Comparison of ENCODE assay signal across 1 cellular context in genomic region chr5:77775773-77776605, GRCh38.
TF ChIP-seq lines count a peak whose summit lies in the region.

Gene TBCA, minus strand, starts transcription at chr5:77776339. Its CDS starts 82 bp downstream, at chr5:77776257.

TF ChIP-seq in HepG2, 621 proteins besides CTCF, POLR2A, EP300 and RAD21 (continued from another document and continues in another):
- no peak for TF ChIP-seq ZBTB37 (CRISPR knock-in tag; IDR thresholded peaks at IDR 0.05)
- TF ChIP-seq TSC22D2 (CRISPR knock-in tag; IDR thresholded peaks at IDR 0.05; ENCODE audit: borderline replicate concordance), result no peak
- no peak for TF ChIP-seq ZNF672 (CRISPR knock-in tag; IDR thresholded peaks at IDR 0.05)
- TF ChIP-seq TCF12 (IDR thresholded peaks at IDR 0.05), result no peak
- TF ChIP-seq TCF12 (CRISPR knock-in tag; IDR thresholded peaks at IDR 0.05), result peak; percentile 18; the same call in 1 of the 2 replicates
- TF ChIP-seq ELF1 (CRISPR knock-in tag; IDR thresholded peaks at IDR 0.05), result no peak
- TF ChIP-seq E2F2 (CRISPR knock-in tag; IDR thresholded peaks at IDR 0.05; ENCODE audit: borderline replicate concordance), result peak; percentile 76; the same call in 1 of the 2 replicates
- TF ChIP-seq ZFAT (CRISPR knock-in tag; conservative IDR thresholded peaks at IDR 0.05), result 0 out of 2 replicates have a peak, but pooled peaks have one; percentile 67
- no peak; the same call in 1 of the 2 replicates for TF ChIP-seq MEIS2 (CRISPR knock-in tag; IDR thresholded peaks at IDR 0.05)
- peak; percentile 89; the same call in 1 of the 2 replicates for TF ChIP-seq ZNF33B (CRISPR knock-in tag; IDR thresholded peaks at IDR 0.05)
- 0 out of 2 replicates have a peak, but pooled peaks have one; percentile 19 for TF ChIP-seq PATZ1 (CRISPR knock-in tag; IDR thresholded peaks at IDR 0.05)
- TF ChIP-seq GTF3A (CRISPR knock-in tag; conservative IDR thresholded peaks at IDR 0.05), result no peak
- no peak for TF ChIP-seq KAT2B (IDR thresholded peaks at IDR 0.05; ENCODE audit: borderline replicate concordance, low read depth, low read length)
- no peak for TF ChIP-seq ZNF629 (CRISPR knock-in tag; conservative IDR thresholded peaks at IDR 0.05)
- no peak for TF ChIP-seq ZUFSP (CRISPR knock-in tag; IDR thresholded peaks at IDR 0.05; ENCODE audit: borderline replicate concordance)
- no peak for TF ChIP-seq ARNT (IDR thresholded peaks at IDR 0.05)
- no peak for TF ChIP-seq HDAC2 (CRISPR knock-in tag; IDR thresholded peaks at IDR 0.05)
- peak; percentile 50 for TF ChIP-seq POGZ (CRISPR knock-in tag; IDR thresholded peaks at IDR 0.05)
- 0 out of 2 replicates have a peak, but pooled peaks have one; percentile 44 for TF ChIP-seq ZXDC (CRISPR knock-in tag; IDR thresholded peaks at IDR 0.05)
- TF ChIP-seq ZBTB3 (CRISPR knock-in tag; IDR thresholded peaks at IDR 0.05; ENCODE audit: borderline replicate concordance, low read depth), result no peak
- TF ChIP-seq IRX3 (CRISPR knock-in tag; IDR thresholded peaks at IDR 0.05; ENCODE audit: borderline replicate concordance, low read depth), result no peak; the same call in 1 of the 2 replicates
- TF ChIP-seq ZNF816 (CRISPR knock-in tag; IDR thresholded peaks at IDR 0.05; ENCODE audit: borderline replicate concordance), result 0 out of 2 replicates have a peak, but pooled peaks have one; percentile 52
- no peak for TF ChIP-seq ZNF83 (CRISPR knock-in tag; IDR thresholded peaks at IDR 0.05; ENCODE audit: borderline replicate concordance)
- TF ChIP-seq ZNF264 (CRISPR knock-in tag; IDR thresholded peaks at IDR 0.05), result peak; percentile 84
- TF ChIP-seq NFATC3 (CRISPR knock-in tag; IDR thresholded peaks at IDR 0.05), result no peak
- TF ChIP-seq BRF2 (CRISPR knock-in tag; IDR thresholded peaks at IDR 0.05), result no peak
- TF ChIP-seq ZNF543 (CRISPR knock-in tag; IDR thresholded peaks at IDR 0.05), result peak; percentile 78
- no peak for TF ChIP-seq WIZ (CRISPR knock-in tag; IDR thresholded peaks at IDR 0.05)
- TF ChIP-seq ZKSCAN8 (CRISPR knock-in tag; IDR thresholded peaks at IDR 0.05; ENCODE audit: borderline replicate concordance), result 0 out of 2 replicates have a peak, but pooled peaks have one; percentile 19
- TF ChIP-seq KDM5B (CRISPR knock-in tag; IDR thresholded peaks at IDR 0.05; ENCODE audit: borderline replicate concordance), result peak; percentile 90
- TF ChIP-seq MLLT10 (CRISPR knock-in tag; IDR thresholded peaks at IDR 0.05), result no peak
- TF ChIP-seq ZNF512B (CRISPR knock-in tag; IDR thresholded peaks at IDR 0.05; ENCODE audit: borderline replicate concordance), result no peak
- TF ChIP-seq PTBP1 (IDR thresholded peaks at IDR 0.05; ENCODE audit: low read depth, low read length, poor library complexity, severe bottlenecking), result no peak
- TF ChIP-seq ZNF367 (CRISPR knock-in tag; IDR thresholded peaks at IDR 0.05; ENCODE audit: borderline replicate concordance), result 0 out of 2 replicates have a peak, but pooled peaks have one; percentile 34
- TF ChIP-seq ASH2L (IDR thresholded peaks at IDR 0.05; ENCODE audit: insufficient read length, low read depth, low read length), result peak; percentile 79
- TF ChIP-seq ZBTB7B (CRISPR knock-in tag; IDR thresholded peaks at IDR 0.05), result peak; percentile 35; the same call in 1 of the 2 replicates
- no peak for TF ChIP-seq TBL1XR1 (IDR thresholded peaks at IDR 0.05; ENCODE audit: borderline replicate concordance, low read length, partially characterized antibody)
- no peak for TF ChIP-seq ISX (CRISPR knock-in tag; conservative IDR thresholded peaks at IDR 0.05)
- TF ChIP-seq ZNF709 (CRISPR knock-in tag; IDR thresholded peaks at IDR 0.05), result peak; percentile 86; the same call in 1 of the 2 replicates
- no peak for TF ChIP-seq PAWR (CRISPR knock-in tag; IDR thresholded peaks at IDR 0.05; ENCODE audit: borderline replicate concordance)
- TF ChIP-seq SOX6 (IDR thresholded peaks at IDR 0.05), result no peak
- no peak for TF ChIP-seq SOX6 (CRISPR knock-in tag; IDR thresholded peaks at IDR 0.05)
- TF ChIP-seq AGO2 (optimal IDR thresholded peaks at IDR 0.05; ENCODE audit: low read depth, low read length), result peak; percentile 82
- TF ChIP-seq USF2 (IDR thresholded peaks at IDR 0.05; ENCODE audit: low read depth, low read length), result no peak
- TF ChIP-seq USF2 (CRISPR knock-in tag; IDR thresholded peaks at IDR 0.05; ENCODE audit: borderline replicate concordance), result no peak
- TF ChIP-seq HNRNPLL (IDR thresholded peaks at IDR 0.05; ENCODE audit: low read depth, low read length, poor library complexity, severe bottlenecking), result peak; percentile 82
- TF ChIP-seq MEF2D (CRISPR knock-in tag; IDR thresholded peaks at IDR 0.05), result no peak
- TF ChIP-seq CBX5 (CRISPR knock-in tag; IDR thresholded peaks at IDR 0.05; ENCODE audit: borderline replicate concordance), result no peak
- TF ChIP-seq MBD4 (IDR thresholded peaks at IDR 0.05; ENCODE audit: borderline replicate concordance, low read length), result no peak
- no peak for TF ChIP-seq SOX5 (CRISPR knock-in tag; IDR thresholded peaks at IDR 0.05; ENCODE audit: borderline replicate concordance)
- TF ChIP-seq ZNF550 (CRISPR knock-in tag; IDR thresholded peaks at IDR 0.05; ENCODE audit: borderline replicate concordance), result no peak
- no peak for TF ChIP-seq CEBPG (CRISPR knock-in tag; IDR thresholded peaks at IDR 0.05)
- TF ChIP-seq ZNF878 (CRISPR knock-in tag; IDR thresholded peaks at IDR 0.05), result no peak
- TF ChIP-seq TIGD3 (CRISPR knock-in tag; IDR thresholded peaks at IDR 0.05; ENCODE audit: borderline replicate concordance), result no peak
- 0 out of 2 replicates have a peak, but pooled peaks have one; percentile 78 for TF ChIP-seq ZNF615 (CRISPR knock-in tag; IDR thresholded peaks at IDR 0.05; ENCODE audit: borderline replicate concordance)
